ENCODE assay signal across 10 cellular contexts in the genomic region with DNA sequence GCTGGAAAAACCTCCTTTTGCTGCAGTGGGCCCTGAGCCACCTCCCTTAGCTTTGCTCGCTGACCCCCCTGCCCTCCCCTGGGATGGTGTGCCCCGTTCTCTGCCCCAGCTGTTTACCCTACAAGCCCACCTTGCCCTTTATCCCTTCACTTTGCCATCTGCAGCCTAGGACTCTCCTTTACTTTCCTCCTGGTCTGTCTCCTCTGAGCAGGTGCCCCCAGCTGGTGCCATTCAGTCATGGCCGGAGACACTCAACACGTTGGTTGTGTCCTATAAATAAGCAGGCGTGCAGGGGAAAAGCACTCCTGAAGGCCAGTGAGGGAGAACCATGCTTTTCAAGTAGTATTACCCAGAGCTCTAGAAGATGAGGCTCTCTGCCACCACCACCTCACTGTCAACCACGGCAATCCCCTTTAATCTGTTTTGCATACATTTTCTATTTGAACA. TPM values are rescaled to one million over a fixed set of nuclear protein-coding genes. Genes with fewer than 3 reads are reported as not detected.
DNase-seq lines count a peak whose midpoint lies in the region; ATAC-seq, FAIRE-seq and TF ChIP-seq lines count a peak whose summit lies in the region.
"Had no signal": no experiment of that assay in that cellular context is flagged by ENCODE, and none has a peak within 500 bp of the region (broad histone marks: within the 10 kb centered on the region; RNA-seq: fewer than 3 reads in every experiment).

No MANE protein-coding gene starts in this region.

- H3K36me3 ChIP-seq in mucosa of rectum (ENCODE audit: control insufficient read depth in 2 of 2, insufficient read depth in 2 of 2, low read length in 2 of 2): peaks cover 0 to under 1% of the 10 kb centered on the region in 2 donors

- peak overlapping the region; percentile 34 for H3K27ac Mint-ChIP-seq in activated T-helper 17 cell treated with anti-CD3 and anti-CD28 coated beads, Interleukin-2, amount 50 U/mL, for 72 hours

- peak; percentile 30 for ATAC-seq in GM21737 (IDR thresholded peaks at IDR 0.05; ENCODE audit: unreplicated experiment)
- peak; percentile 60 for ATAC-seq in activated T-helper 17 cell treated with anti-CD3 and anti-CD28 coated beads, Interleukin-2, amount 50 U/mL, for 72 hours (replicated peaks)

- H3K27ac ChIP-seq in mucosa of rectum (ENCODE audit: low read depth in 2 of 2, low read length in 2 of 2): peak overlapping the region; percentile 24 to 61

- no peak overlapping the region for H3K9ac ChIP-seq in mucosa of rectum (ENCODE audit: low read depth in 1 of 2, low read length in 2 of 2)

- H3K9me3 Mint-ChIP-seq in activated T-helper 17 cell treated with anti-CD3 and anti-CD28 coated beads, Interleukin-2, amount 50 U/mL, for 72 hours: no peaks in the 10 kb centered on the region

- H3K27me3 ChIP-seq in mucosa of rectum (ENCODE audit: control insufficient read depth in 2 of 2, insufficient read depth in 2 of 2, low read length in 2 of 2): no peaks in the 10 kb centered on the region

- TF ChIP-seq POLR2A in GM12891 (IDR thresholded peaks at IDR 0.05; ENCODE audit: low read depth, low read length) (no peak), GM12892 (IDR thresholded peaks at IDR 0.05; ENCODE audit: low read depth, low read length) (no peak)

- H3K4me1 Mint-ChIP-seq in activated T-helper 17 cell treated with anti-CD3 and anti-CD28 coated beads, Interleukin-2, amount 50 U/mL, for 72 hours: peaks cover 16% of the 10 kb centered on the region

- H3K27me3 Mint-ChIP-seq in activated T-helper 17 cell treated with anti-CD3 and anti-CD28 coated beads, Interleukin-2, amount 50 U/mL, for 72 hours: no peaks in the 10 kb centered on the region

- no peaks in the 10 kb centered on the region for H3K9me3 ChIP-seq in mucosa of rectum (ENCODE audit: control insufficient read depth in 2 of 2, low read length in 2 of 2)

- H3K36me3 Mint-ChIP-seq in activated T-helper 17 cell treated with anti-CD3 and anti-CD28 coated beads, Interleukin-2, amount 50 U/mL, for 72 hours (ENCODE audit: low read depth): no peaks in the 10 kb centered on the region

- peak; percentile 68 for FAIRE-seq in GM12891 (lab: Jason Lieb, UNC)
- FAIRE-seq in GM12892 (lab: Jason Lieb, UNC): no peak

- H3K4me3 ChIP-seq in mucosa of rectum (ENCODE audit: low read length in 2 of 2): no peak overlapping the region

- H3K4me1 ChIP-seq in mucosa of rectum (ENCODE audit: control insufficient read depth in 2 of 2, insufficient read depth in 2 of 2, low read length in 2 of 2): peaks cover 26 to 38% of the 10 kb centered on the region in 2 donors

- no peak for DNase-seq in GM12891 (ENCODE audit: insufficient read length, low spot score)
- DNase-seq in GM12892 (ENCODE audit: insufficient read length): no peak
- no peak for DNase-seq in retina
- DNase-seq in NCI-H2029 (lab: John Stamatoyannopoulos, UW): no peak
- DNase-seq in COLO668 (lab: John Stamatoyannopoulos, UW; ENCODE audit: unreplicated experiment): no peak
- DNase-seq: stimulated activated CD4-positive, alpha-beta T cell treated with anti-CD3 and anti-CD28 coated beads, Interleukin-4, amount 100 ng/mL, for 1 hour had no signal

- H3K4me3 Mint-ChIP-seq in activated T-helper 17 cell treated with anti-CD3 and anti-CD28 coated beads, Interleukin-2, amount 50 U/mL, for 72 hours: peak overlapping the region; percentile 19

TF ChIP-seq in GM12891, 5 proteins besides CTCF, POLR2A, EP300 and RAD21:
- TF ChIP-seq POU2F2 (IDR thresholded peaks at IDR 0.05; ENCODE audit: low read depth, low read length): peak; percentile 66; the same call in 1 of the 2 replicates
- no peak for TF ChIP-seq PAX5 (IDR thresholded peaks at IDR 0.05; ENCODE audit: insufficient read depth, low read length, severe bottlenecking)

RNA-seq across cellular contexts. Expression of gene RASSF4, which starts 6.1 kb away (rescaled TPM):
- 41.3 TPM for polyA plus RNA-seq in GM12891 (2012; ENCODE audit: low read depth, missing spikeins)
- 1 to 10 TPM; 1.7 to 4.4 TPM for total RNA-seq in activated T-helper 17 cell treated with anti-CD3 and anti-CD28 coated beads, Interleukin-2, amount 50 U/mL, for 72 hours
- polyA plus RNA-seq in GM12892 (2012; ENCODE audit: missing spikeins): 29.4 TPM

RNA-seq across cellular contexts. Expression of gene DEPP1, which starts 12.9 kb away (rescaled TPM):
- 2.6 TPM for polyA plus RNA-seq in GM12891 (2012; ENCODE audit: low read depth, missing spikeins)
- 1 to 10 TPM in 1 of 2 donors, under 1 TPM in 1; 0.73 to 2.0 TPM for total RNA-seq in activated T-helper 17 cell treated with anti-CD3 and anti-CD28 coated beads, Interleukin-2, amount 50 U/mL, for 72 hours
- polyA plus RNA-seq in GM12892 (2012; ENCODE audit: missing spikeins): 4.2 TPM

RNA-seq across cellular contexts. Expression of gene ZNF22, which starts 35.0 kb away (rescaled TPM):
- polyA plus RNA-seq in GM12891 (2012; ENCODE audit: low read depth, missing spikeins): 15.1 TPM
- 10 to 100 TPM in 1 of 2 donors, 1 to 10 TPM in 1; 7.3 to 12.6 TPM for total RNA-seq in activated T-helper 17 cell treated with anti-CD3 and anti-CD28 coated beads, Interleukin-2, amount 50 U/mL, for 72 hours
- 34.9 TPM for polyA plus RNA-seq in GM12892 (2012; ENCODE audit: missing spikeins)

RNA-seq across cellular contexts. Expression of gene TMEM72, which starts 54.5 kb away (rescaled TPM):
- not detected for polyA plus RNA-seq in GM12891 (2012; ENCODE audit: low read depth, missing spikeins)
- total RNA-seq in activated T-helper 17 cell treated with anti-CD3 and anti-CD28 coated beads, Interleukin-2, amount 50 U/mL, for 72 hours: not detected
- polyA plus RNA-seq in GM12892 (2012; ENCODE audit: missing spikeins): 0.08 TPM
- total RNA-seq: LHCN-M2 had no signal
